2 cellular contexts compared by ENCODE assay signal in genomic region chr5:138389911-138390310, GRCh38. TPM values are rescaled to one million over a fixed set of nuclear protein-coding genes. Genes with fewer than 3 reads are reported as not detected.
"Had no signal": no experiment of that assay in that cellular context is flagged by ENCODE, and none has a peak within 500 bp of the region (broad histone marks: within the 10 kb centered on the region; RNA-seq: fewer than 3 reads in every experiment).

No MANE protein-coding gene starts in this region.

RNA-seq across cellular contexts. Expression of gene REEP2, which starts 48.9 kb away (rescaled TPM):
- polyA plus RNA-seq: naive thymus-derived CD4-positive, alpha-beta T cell had no signal

RNA-seq across cellular contexts. Expression of gene CDC25C, which starts 58.3 kb away (rescaled TPM):
- total RNA-seq: sciatic nerve had no signal
- polyA plus RNA-seq: naive thymus-derived CD4-positive, alpha-beta T cell had no signal
